10 cellular contexts compared by ENCODE assay signal in the genomic region with DNA sequence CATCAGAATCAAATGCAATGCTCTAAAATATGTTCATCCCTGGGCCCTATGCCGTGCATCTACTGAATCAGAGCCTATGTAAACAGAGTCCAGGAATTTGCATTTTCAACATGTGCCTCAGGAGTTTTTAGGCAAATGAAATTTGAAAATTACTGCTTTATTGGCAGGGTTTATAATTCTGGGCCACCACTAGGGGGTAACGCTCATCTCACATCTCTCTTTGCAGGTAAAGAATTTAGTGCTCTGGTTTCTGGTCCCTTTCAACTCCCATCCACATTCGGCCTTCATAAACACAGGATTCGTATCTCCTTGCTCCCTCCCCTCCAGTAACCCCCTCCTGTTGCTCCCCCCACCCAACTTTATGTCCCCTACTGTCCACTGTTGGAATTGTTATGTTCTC. TPM values are rescaled to one million over a fixed set of nuclear protein-coding genes. Genes with fewer than 3 reads are reported as not detected.
DNase-seq lines count a peak whose midpoint lies in the region; ATAC-seq and TF ChIP-seq lines count a peak whose summit lies in the region.
"Had no signal": no experiment of that assay in that cellular context is flagged by ENCODE, and none has a peak within 500 bp of the region (broad histone marks: within the 10 kb centered on the region; RNA-seq: fewer than 3 reads in every experiment).

No MANE protein-coding gene starts in this region.

- no peak overlapping the region for H2BK5ac ChIP-seq in IMR-90 (ENCODE audit: low read depth, low read length, poor library complexity, severe bottlenecking)

- no peak overlapping the region for H3K4me2 ChIP-seq in IMR-90 (ENCODE audit: low read depth, low read length)

- peaks cover 5% of the 10 kb centered on the region for H3K9me3 Mint-ChIP-seq in nephron
- H3K9me3 Mint-ChIP-seq in activated naive CD4-positive, alpha-beta T cell treated with anti-CD3 and anti-CD28 coated beads, Interleukin-2, amount 10 ng/mL, durations not matched to agents 7 days and 5 days: no peaks in the 10 kb centered on the region
- H3K9me3 Mint-ChIP-seq in stimulated activated naive CD8-positive, alpha-beta T cell treated with anti-CD3 and anti-CD28 coated beads, Interleukin-15, amount 100 ng/mL, for 72 hours: no peaks in the 10 kb centered on the region

- H2BK15ac ChIP-seq in IMR-90 (ENCODE audit: low read depth, low read length): no peak overlapping the region

- WGBS in IMR-90 (ENCODE audit: extremely low coverage in 2 of 2, insufficient read length in 1 of 2), 2 experiments: 57% methylated on average over 1 of the region's 4 CpGs; no CpG with 5 or more reads in 1 of the 2 experiments

- H3K36me3 ChIP-seq in IMR-90 (ENCODE audit: control insufficient read depth, insufficient read depth, low read length) (no peaks in the 10 kb centered on the region), upper lobe of right lung (no peaks in the 10 kb centered on the region)
- H3K36me3 ChIP-seq: adrenal gland, HAP-1 had no signal

- no peak for TF ChIP-seq POLR2A in IMR-90 (IDR thresholded peaks at IDR 0.05; ENCODE audit: low read depth, low read length)

- H3K23ac ChIP-seq in IMR-90 (ENCODE audit: low read depth, low read length): no peak overlapping the region

- peaks cover 3% of the 10 kb centered on the region for H3K27me3 Mint-ChIP-seq in nephron (ENCODE audit: low read depth)
- peaks cover 17% of the 10 kb centered on the region for H3K27me3 Mint-ChIP-seq in activated naive CD4-positive, alpha-beta T cell treated with anti-CD3 and anti-CD28 coated beads, Interleukin-2, amount 10 ng/mL, durations not matched to agents 7 days and 5 days
- peaks cover 18% of the 10 kb centered on the region for H3K27me3 Mint-ChIP-seq in stimulated activated naive CD8-positive, alpha-beta T cell treated with anti-CD3 and anti-CD28 coated beads, Interleukin-15, amount 100 ng/mL, for 72 hours

- no peak overlapping the region for H4K8ac ChIP-seq in IMR-90 (ENCODE audit: low read depth in 2 of 2, low read length in 2 of 2)

- H3K4ac ChIP-seq in IMR-90 (ENCODE audit: low read depth, low read length): no peak overlapping the region

- H3K27me3 ChIP-seq in IMR-90 (ENCODE audit: control insufficient read depth, insufficient read depth, low read length): no peaks in the 10 kb centered on the region
- H3K27me3 ChIP-seq in upper lobe of right lung: no peaks in the 10 kb centered on the region
- H3K27me3 ChIP-seq: adrenal gland had no signal

- H3K27ac Mint-ChIP-seq in nephron: no peak overlapping the region
- no peak overlapping the region for H3K27ac Mint-ChIP-seq in activated naive CD4-positive, alpha-beta T cell treated with anti-CD3 and anti-CD28 coated beads, Interleukin-2, amount 10 ng/mL, durations not matched to agents 7 days and 5 days
- no peak overlapping the region for H3K27ac Mint-ChIP-seq in stimulated activated naive CD8-positive, alpha-beta T cell treated with anti-CD3 and anti-CD28 coated beads, Interleukin-15, amount 100 ng/mL, for 72 hours

- H3K79me1 ChIP-seq in IMR-90 (ENCODE audit: low read depth in 1 of 2, low read length in 2 of 2): no peaks in the 10 kb centered on the region

- H3K56ac ChIP-seq in IMR-90 (ENCODE audit: extremely low read depth, insufficient read depth, low read length): no peak overlapping the region

- H3K4me3 Mint-ChIP-seq in nephron: no peak overlapping the region
- no peak overlapping the region for H3K4me3 Mint-ChIP-seq in activated naive CD4-positive, alpha-beta T cell treated with anti-CD3 and anti-CD28 coated beads, Interleukin-2, amount 10 ng/mL, durations not matched to agents 7 days and 5 days
- no peak overlapping the region for H3K4me3 Mint-ChIP-seq in stimulated activated naive CD8-positive, alpha-beta T cell treated with anti-CD3 and anti-CD28 coated beads, Interleukin-15, amount 100 ng/mL, for 72 hours

- dilution Hi-C loops in IMR-90 (cut with HindIII; ENCODE audit: low sequenced_read_pairs, unreplicated experiment): no loop called here

- H3K4me1 Mint-ChIP-seq in nephron: peaks cover 17% of the 10 kb centered on the region
- no peaks in the 10 kb centered on the region for H3K4me1 Mint-ChIP-seq in activated naive CD4-positive, alpha-beta T cell treated with anti-CD3 and anti-CD28 coated beads, Interleukin-2, amount 10 ng/mL, durations not matched to agents 7 days and 5 days
- H3K4me1 Mint-ChIP-seq in stimulated activated naive CD8-positive, alpha-beta T cell treated with anti-CD3 and anti-CD28 coated beads, Interleukin-15, amount 100 ng/mL, for 72 hours: peaks cover 6% of the 10 kb centered on the region

- H3K9ac ChIP-seq in IMR-90 (ENCODE audit: low read depth, low read length): no peak overlapping the region

- no peak overlapping the region for H4K5ac ChIP-seq in IMR-90 (ENCODE audit: low read depth, low read length)

- H3K27ac ChIP-seq in IMR-90 (ENCODE audit: insufficient read depth, low read length): no peak overlapping the region
- H3K27ac ChIP-seq in upper lobe of right lung: no peak overlapping the region
- H3K27ac ChIP-seq: adrenal gland had no signal

- H2AK9ac ChIP-seq in IMR-90 (replicated peaks; ENCODE audit: low read depth, low read length, poor library complexity): no peak overlapping the region

- no peak overlapping the region for H2BK120ac ChIP-seq in IMR-90 (ENCODE audit: low read depth, low read length)

- H2AFZ ChIP-seq in IMR-90 (replicated peaks; ENCODE audit: low read length, poor library complexity): no peak overlapping the region

- TF ChIP-seq RAD21 in IMR-90 (IDR thresholded peaks at IDR 0.05; ENCODE audit: low read length): peak; percentile 23; the same call in 1 of the 2 replicates

- in situ Hi-C loops in IMR-90 (cut with MboI; ENCODE audit: low sequenced_read_pairs) (no loop called here), astrocyte of the spinal cord (cut with HindIII; ENCODE audit: low sequenced_read_pairs) (no loop called here)

- no peaks in the 10 kb centered on the region for H3K4me1 ChIP-seq in IMR-90 (ENCODE audit: control insufficient read depth, insufficient read depth, low read length)
- H3K4me1 ChIP-seq in upper lobe of right lung: no peaks in the 10 kb centered on the region
- H3K4me1 ChIP-seq: adrenal gland, HAP-1 had no signal

- no peaks in the 10 kb centered on the region for H3K9me3 ChIP-seq in IMR-90 (ENCODE audit: control insufficient read depth, insufficient read depth, low read length)
- H3K9me3 ChIP-seq in upper lobe of right lung: no peaks in the 10 kb centered on the region
- H3K9me3 ChIP-seq: adrenal gland, HAP-1 had no signal

- no peak overlapping the region for H4K91ac ChIP-seq in IMR-90 (ENCODE audit: insufficient read depth, low read depth, low read length)

- H3K36me3 Mint-ChIP-seq in nephron (ENCODE audit: low read depth): no peaks in the 10 kb centered on the region
- no peaks in the 10 kb centered on the region for H3K36me3 Mint-ChIP-seq in activated naive CD4-positive, alpha-beta T cell treated with anti-CD3 and anti-CD28 coated beads, Interleukin-2, amount 10 ng/mL, durations not matched to agents 7 days and 5 days

- H2BK20ac ChIP-seq in IMR-90 (ENCODE audit: low read depth, low read length): no peak overlapping the region

- CTCF ChIA-PET in IMR-90 (lab: Yijun Ruan, JAX): no interaction called here
- CTCF ChIA-PET in activated naive CD4-positive, alpha-beta T cell treated with anti-CD3 and anti-CD28 coated beads, Interleukin-2, amount 10 ng/mL, durations not matched to agents 7 days and 5 days (lab: Charles Lee): interaction anchor here (1.4 kb wide), 1 partner anchor 11 kb away, joined by 5 read pairs; no protein-coding TSS in a partner anchor

- no peak for ATAC-seq in IMR-90 (ENCODE audit: low read depth)
- ATAC-seq in upper lobe of right lung: no peak
- ATAC-seq in stimulated activated naive CD8-positive, alpha-beta T cell treated with anti-CD3 and anti-CD28 coated beads, Interleukin-15, amount 100 ng/mL, for 72 hours: no peak

- DNase-seq in GM12864 (ENCODE audit: low read depth) (no peak), IMR-90 (no peak), astrocyte of the spinal cord (ENCODE audit: low read depth, low spot score) (no peak), upper lobe of right lung (no peak)
- no peak for DNase-seq in activated naive CD4-positive, alpha-beta T cell treated with anti-CD3 and anti-CD28 coated beads, Interleukin-2, amount 10 ng/mL, durations not matched to agents 7 days and 5 days
- no peak for DNase-seq in stimulated activated naive CD8-positive, alpha-beta T cell treated with anti-CD3 and anti-CD28 coated beads, Interleukin-15, amount 100 ng/mL, for 72 hours
- DNase-seq: activated CD4-positive, CD25-positive, alpha-beta regulatory T cell treated with anti-CD3 and anti-CD28 coated beads, Interleukin-2, amount 50 U/mL, for 72 hours; adrenal gland had no signal

- no peak overlapping the region for H3K4me3 ChIP-seq in GM12864 (ENCODE audit: low read depth, low read length)
- H3K4me3 ChIP-seq in IMR-90 (ENCODE audit: insufficient read depth, low read depth, low read length): no peak overlapping the region
- H3K4me3 ChIP-seq in astrocyte of the spinal cord (ENCODE audit: low read depth, low read length): no peak overlapping the region
- H3K4me3 ChIP-seq in upper lobe of right lung: no peak overlapping the region
- H3K4me3 ChIP-seq: adrenal gland, HAP-1 had no signal

- H2AK5ac ChIP-seq in IMR-90 (ENCODE audit: low read depth, low read length): no peak overlapping the region

- intact Hi-C loops in IMR-90 (cut with micrococcal nuclease) (no loop called here), upper lobe of right lung (cut with DNase I) (no loop called here)

- H4K20me1 ChIP-seq in IMR-90 (ENCODE audit: insufficient read depth, low read length): no peaks in the 10 kb centered on the region

- no peak overlapping the region for H3K14ac ChIP-seq in IMR-90 (replicated peaks; ENCODE audit: low read depth, low read length)

- no peak overlapping the region for H3K18ac ChIP-seq in IMR-90 (ENCODE audit: low read depth, low read length)

- no TSS peak for BruUV-seq in IMR-90 (replicated peaks; lab: Mats Ljungman, UMichigan)

- POLR2A ChIA-PET in IMR-90 (lab: Charles Lee; ENCODE audit: unreplicated experiment): no interaction called here

- no peaks in the 10 kb centered on the region for H3K9me1 ChIP-seq in IMR-90 (ENCODE audit: insufficient read depth, low read length)

- TF ChIP-seq CTCF in GM12864 (IDR thresholded peaks at IDR 0.05; ENCODE audit: low read depth, low read length, missing control alignments) (peak; percentile 59), IMR-90 (conservative IDR thresholded peaks at IDR 0.05; ENCODE audit: low read depth, low read length) (peak; percentile 32; the same call in 1 of the 2 replicates), astrocyte of the spinal cord (IDR thresholded peaks at IDR 0.05; ENCODE audit: low read depth, low read length) (peak; percentile 37), nephron (IDR thresholded peaks at IDR 0.05; ENCODE audit: unreplicated experiment in 3 of 3) (peak in 2 of 3 experiments; percentile 22 to 28), upper lobe of right lung (IDR thresholded peaks at IDR 0.05) (no peak)

TF ChIP-seq in IMR-90, 13 proteins besides CTCF, POLR2A, EP300 and RAD21 (continues in another document):
- no peak for TF ChIP-seq MXI1 (IDR thresholded peaks at IDR 0.05; ENCODE audit: borderline replicate concordance, low read depth, low read length)

RNA-seq across cellular contexts. Expression of a gene that starts 49.3 kb away (rescaled TPM):
- total RNA-seq in IMR-90 (2012; rRNA removed) (under 0.01 TPM in 1 of 2 replicates, not detected in the other), upper lobe of right lung (0.78 TPM)
- 0.05 and 0.16 TPM in 2 replicates for polyA plus RNA-seq in IMR-90 (2012; rRNA removed)
- 0.19 TPM in 1 of 2 replicates, not detected in the other for polyA plus RNA-seq in IMR-90 (2012; cell fraction: cytosol; rRNA removed)
- 0.08 and 0.21 TPM in 2 replicates for polyA plus RNA-seq in IMR-90 (2012; cell fraction: nucleus; rRNA removed; ENCODE audit: low replicate concordance)
